ENCODE assay signal across 16 cellular contexts in genomic region chr6:135291288-135292116, GRCh38.
DNase-seq lines count a peak whose midpoint lies in the region; ATAC-seq, FAIRE-seq and TF ChIP-seq lines count a peak whose summit lies in the region.
"Had no signal": no experiment of that assay in that cellular context is flagged by ENCODE, and none has a peak within 500 bp of the region (broad histone marks: within the 10 kb centered on the region; RNA-seq: fewer than 3 reads in every experiment).

No MANE protein-coding gene starts in this region.

- FAIRE-seq in RCC 7860 (lab: Jason Lieb, UNC), result peak; percentile 25

- no peak overlapping the region for H3K27ac Mint-ChIP-seq in stimulated activated naive CD8-positive, alpha-beta T cell treated with anti-CD3 and anti-CD28 coated beads, Interleukin-15, amount 100 ng/mL, for 72 hours
- no peak overlapping the region for H3K27ac Mint-ChIP-seq in WTC11
- H3K27ac Mint-ChIP-seq: B cell had no signal

- POLR2A ChIA-PET in WTC11 (lab: Charles Lee), result interaction anchor here (0.6 kb wide), 1 partner anchor 108 kb away, joined by 3 read pairs; no protein-coding TSS in a partner anchor

- no peak overlapping the region for H3K4me3 ChIP-seq in epithelial cell of esophagus (ENCODE audit: low read length)
- H3K4me3 ChIP-seq: esophagus squamous epithelium had no signal

- no peaks in the 10 kb centered on the region for H3K27me3 Mint-ChIP-seq in stimulated activated naive CD8-positive, alpha-beta T cell treated with anti-CD3 and anti-CD28 coated beads, Interleukin-15, amount 100 ng/mL, for 72 hours
- no peaks in the 10 kb centered on the region for H3K27me3 Mint-ChIP-seq in WTC11 (ENCODE audit: low read depth)
- H3K27me3 Mint-ChIP-seq: B cell; central memory CD8-positive, alpha-beta T cell had no signal

- H3K4me1 Mint-ChIP-seq in stimulated activated naive CD8-positive, alpha-beta T cell treated with anti-CD3 and anti-CD28 coated beads, Interleukin-15, amount 100 ng/mL, for 72 hours, result peaks cover 14% of the 10 kb centered on the region
- H3K4me1 Mint-ChIP-seq in WTC11, result no peaks in the 10 kb centered on the region
- H3K4me1 Mint-ChIP-seq: central memory CD8-positive, alpha-beta T cell had no signal

- H3K36me3 Mint-ChIP-seq in WTC11, result no peaks in the 10 kb centered on the region

- CTCF ChIA-PET in WTC11 (lab: Charles Lee), result interaction anchor here (0.6 kb wide), 1 partner anchor 61 kb away, joined by 4 read pairs; no protein-coding TSS in a partner anchor

- TF ChIP-seq CTCF in epithelial cell of esophagus (IDR thresholded peaks at IDR 0.05; ENCODE audit: insufficient read depth, low read depth, low read length, missing control alignments) (no peak), WTC11 (IDR thresholded peaks at IDR 0.05) (no peak)

- no peak for DNase-seq in stimulated activated naive CD8-positive, alpha-beta T cell treated with anti-CD3 and anti-CD28 coated beads, Interleukin-15, Interleukin-2, amounts not matched to agents 100 U/mL and 50 U/mL, for 24 hours
- no peak for DNase-seq in stimulated activated naive CD8-positive, alpha-beta T cell treated with anti-CD3 and anti-CD28 coated beads, Interleukin-15, amount 100 ng/mL, for 72 hours
- DNase-seq in RCC 7860 (ENCODE audit: low spot score) (peak; percentile 46), epithelial cell of esophagus (ENCODE audit: low read depth) (peak; percentile 39), NCI-H345 treated with DMSO at 0.1 percent for 48 hours (lab: John Stamatoyannopoulos, UW; ENCODE audit: unreplicated experiment) (no peak), WTC11 (ENCODE audit: low spot score) (no peak), RPMI8226 (no peak)
- DNase-seq: activated CD4-positive, alpha-beta T cell treated with anti-CD3 and anti-CD28 coated beads, Interleukin-2, amount 50 U/mL, for 1 hour; activated gamma-delta T cell; esophagus squamous epithelium; NCI-H1436 treated with DMSO at 0.1 percent for 48 hours; stimulated activated CD4-positive, alpha-beta T cell treated with anti-CD3 and anti-CD28 coated beads, Interleukin-2, amount 100 ng/mL, for 24 hours; stimulated activated naive CD4-positive, alpha-beta T cell had no signal

- no peak overlapping the region for H3K4me3 Mint-ChIP-seq in stimulated activated naive CD8-positive, alpha-beta T cell treated with anti-CD3 and anti-CD28 coated beads, Interleukin-15, amount 100 ng/mL, for 72 hours
- H3K4me3 Mint-ChIP-seq in WTC11, result no peak overlapping the region
- H3K4me3 Mint-ChIP-seq: B cell; central memory CD8-positive, alpha-beta T cell had no signal

- ATAC-seq in stimulated activated naive CD8-positive, alpha-beta T cell treated with anti-CD3 and anti-CD28 coated beads, Interleukin-15, Interleukin-2, amounts not matched to agents 100 U/mL and 50 U/mL, for 24 hours, result peak; percentile 52
- no peak for ATAC-seq in stimulated activated naive CD8-positive, alpha-beta T cell treated with anti-CD3 and anti-CD28 coated beads, Interleukin-15, amount 100 ng/mL, for 72 hours
- ATAC-seq in HG02759 (IDR thresholded peaks at IDR 0.05; ENCODE audit: unreplicated experiment), result no peak
- ATAC-seq in WTC11, result no peak

- H3K9me3 Mint-ChIP-seq in stimulated activated naive CD8-positive, alpha-beta T cell treated with anti-CD3 and anti-CD28 coated beads, Interleukin-15, amount 100 ng/mL, for 72 hours, result peaks cover 7 to 9% of the 10 kb centered on the region in 2 donors
- peaks cover 3% of the 10 kb centered on the region; the same call in 1 of the 2 replicates for H3K9me3 Mint-ChIP-seq in WTC11
- H3K9me3 Mint-ChIP-seq: central memory CD8-positive, alpha-beta T cell had no signal

TF ChIP-seq in WTC11, 78 proteins besides CTCF, POLR2A, EP300 and RAD21:
- no peak for TF ChIP-seq PREB (CRISPR knock-in tag; IDR thresholded peaks at IDR 0.05; ENCODE audit: borderline replicate concordance)
- no peak for TF ChIP-seq E2F5 (CRISPR knock-in tag; IDR thresholded peaks at IDR 0.05)
- TF ChIP-seq MLX (CRISPR knock-in tag; IDR thresholded peaks at IDR 0.05), result no peak
- TF ChIP-seq CREM (CRISPR knock-in tag; IDR thresholded peaks at IDR 0.05), result no peak
- TF ChIP-seq ZNF138 (CRISPR knock-in tag; conservative IDR thresholded peaks at IDR 0.05), result no peak
- no peak for TF ChIP-seq ZNF317 (CRISPR knock-in tag; IDR thresholded peaks at IDR 0.05; ENCODE audit: borderline replicate concordance, low read depth)
- no peak for TF ChIP-seq IRF1 (CRISPR knock-in tag; IDR thresholded peaks at IDR 0.05)
- TF ChIP-seq CDX4 (CRISPR knock-in tag; IDR thresholded peaks at IDR 0.05; ENCODE audit: borderline replicate concordance), result no peak

Comparison
In these comparisons a context has a peak if more than half of its experiments do, and no peak if none do; other contexts are left out.
1. DNase-seq: peak in RCC 7860 (single experiment) and epithelial cell of esophagus (single experiment); none in stimulated activated naive CD8-positive, alpha-beta T cell treated with anti-CD3 and anti-CD28 coated beads, Interleukin-15, Interleukin-2, amounts not matched to agents 100 U/mL and 50 U/mL, for 24 hours (single experiment), stimulated activated naive CD8-positive, alpha-beta T cell treated with anti-CD3 and anti-CD28 coated beads, Interleukin-15, amount 100 ng/mL, for 72 hours (0 of 2), NCI-H345 treated with DMSO at 0.1 percent for 48 hours (single experiment), WTC11 (single experiment) and RPMI8226 (single experiment).